22 cellular contexts compared by ENCODE assay signal in genomic region chr4:57499786-57500185, GRCh38.
DNase-seq lines count a peak whose midpoint lies in the region; ATAC-seq and TF ChIP-seq lines count a peak whose summit lies in the region.
"Had no signal": no experiment of that assay in that cellular context is flagged by ENCODE, and none has a peak within 500 bp of the region (broad histone marks: within the 10 kb centered on the region; RNA-seq: fewer than 3 reads in every experiment).

No MANE protein-coding gene starts in this region.

- H3K4me1 Mint-ChIP-seq in MCF 10A (ENCODE audit: insufficient read depth, unreplicated experiment) (peaks cover 11% of the 10 kb centered on the region), chondrocyte (ENCODE audit: low read depth) (peaks cover 12% of the 10 kb centered on the region)
- no peaks in the 10 kb centered on the region for H3K4me1 Mint-ChIP-seq in stimulated activated memory B cell treated with anti-CD40 and anti-IgM and Interleukin-4, amounts not matched to agents 10 μg/mL and 1 μg/mL and 100 μg/mL, for 72 hours
- H3K4me1 Mint-ChIP-seq: CD4-positive, alpha-beta memory T cell had no signal

- ATAC-seq in stimulated activated memory B cell treated with anti-CD40 and anti-IgM and Interleukin-4, amounts not matched to agents 10 μg/mL and 1 μg/mL and 100 μg/mL, for 72 hours, result peak; percentile 50
- ATAC-seq in GM21576 (IDR thresholded peaks at IDR 0.05; ENCODE audit: unreplicated experiment), result no peak
- ATAC-seq: heart left ventricle, left colon had no signal

- BruUV-seq in MCF 10A (replicated peaks; lab: Mats Ljungman, UMichigan), result no TSS peak
- no TSS peak for BruUV-seq in mammary epithelial cell (replicated peaks; lab: Mats Ljungman, UMichigan)

- H3K36me3 Mint-ChIP-seq in MCF 10A (ENCODE audit: insufficient read depth, unreplicated experiment) (no peaks in the 10 kb centered on the region), chondrocyte (ENCODE audit: low read depth) (no peaks in the 10 kb centered on the region)
- H3K36me3 Mint-ChIP-seq in stimulated activated memory B cell treated with anti-CD40 and anti-IgM and Interleukin-4, amounts not matched to agents 10 μg/mL and 1 μg/mL and 100 μg/mL, for 72 hours, result no peaks in the 10 kb centered on the region
- H3K36me3 Mint-ChIP-seq: CD4-positive, alpha-beta memory T cell had no signal

- H3K9ac ChIP-seq in mammary epithelial cell (ENCODE audit: insufficient read depth, low read length), result no peak overlapping the region
- H3K9ac ChIP-seq: parathyroid adenoma had no signal

- in situ Hi-C loops in mammary epithelial cell (cut with MboI; ENCODE audit: low sequenced_read_pairs in 2 of 2), result no loop called here

- WGBS in mammary epithelial cell (ENCODE audit: low coverage, missing lambda C conversion rate), result 91% methylated on average over 5 of the region's 6 CpGs

- no peak for TF ChIP-seq POLR2A in breast epithelium (IDR thresholded peaks at IDR 0.05)

- CTCF ChIA-PET in MCF 10A (lab: Yijun Ruan, JAX), result interaction anchor here (0.6 to 1.6 kb wide), 3 partner anchors 40 to 270 kb away, joined by 3 to 6 read pairs (median 4); no protein-coding TSS in a partner anchor
- CTCF ChIA-PET in mammary epithelial cell (lab: Charles Lee; ENCODE audit: low non-redundant PET), result no interaction called here

- H4K20me1 ChIP-seq in mammary epithelial cell (ENCODE audit: insufficient read depth, low read length), result no peaks in the 10 kb centered on the region

- no peak overlapping the region for H2AFZ ChIP-seq in mammary epithelial cell (ENCODE audit: low read depth, low read length)
- H2AFZ ChIP-seq: parathyroid adenoma had no signal

- intact Hi-C loops in MCF 10A (cut with micrococcal nuclease) (loop anchor here (5.0 kb wide), 1 partner anchor 337 kb away; no protein-coding TSS in a partner anchor), breast epithelium (cut with DNase I; ENCODE audit: low total_unique reads) (no loop called here), mammary epithelial cell (cut with micrococcal nuclease) (no loop called here)

- H3K27ac Mint-ChIP-seq in MCF 10A (ENCODE audit: low read depth, unreplicated experiment) (peak overlapping the region; percentile 17), chondrocyte (ENCODE audit: unreplicated experiment) (no peak overlapping the region)
- H3K27ac Mint-ChIP-seq in stimulated activated memory B cell treated with anti-CD40 and anti-IgM and Interleukin-4, amounts not matched to agents 10 μg/mL and 1 μg/mL and 100 μg/mL, for 72 hours, result no peak overlapping the region
- H3K27ac Mint-ChIP-seq: CD4-positive, alpha-beta memory T cell; dendritic cell treated with granulocyte-macrophage colony-stimulating factor and Interleukin-4, amounts not matched to agents 40 ng/mL and 50 ng/mL, for 4 days had no signal

- dilution Hi-C loops in mammary epithelial cell (cut with HindIII; ENCODE audit: low sequenced_read_pairs), result no loop called here

- H3K4me1 ChIP-seq in breast epithelium (no peaks in the 10 kb centered on the region), mammary epithelial cell (ENCODE audit: insufficient read depth, low read length) (no peaks in the 10 kb centered on the region)
- H3K4me1 ChIP-seq: ascending aorta, parathyroid adenoma, upper lobe of left lung had no signal

- no peaks in the 10 kb centered on the region for H3K27me3 Mint-ChIP-seq in MCF 10A (ENCODE audit: insufficient read depth, unreplicated experiment)
- no peaks in the 10 kb centered on the region for H3K27me3 Mint-ChIP-seq in stimulated activated memory B cell treated with anti-CD40 and anti-IgM and Interleukin-4, amounts not matched to agents 10 μg/mL and 1 μg/mL and 100 μg/mL, for 72 hours
- H3K27me3 Mint-ChIP-seq in chondrocyte (ENCODE audit: low read depth), result peaks cover 20% of the 10 kb centered on the region
- H3K27me3 Mint-ChIP-seq: CD4-positive, alpha-beta memory T cell; dendritic cell treated with granulocyte-macrophage colony-stimulating factor and Interleukin-4, amounts not matched to agents 40 ng/mL and 50 ng/mL, for 4 days had no signal

- no peak overlapping the region for H3K4me3 Mint-ChIP-seq in MCF 10A (ENCODE audit: unreplicated experiment)
- H3K4me3 Mint-ChIP-seq in stimulated activated memory B cell treated with anti-CD40 and anti-IgM and Interleukin-4, amounts not matched to agents 10 μg/mL and 1 μg/mL and 100 μg/mL, for 72 hours, result no peak overlapping the region
- no peak overlapping the region for H3K4me3 Mint-ChIP-seq in chondrocyte (ENCODE audit: unreplicated experiment)
- H3K4me3 Mint-ChIP-seq: CD4-positive, alpha-beta memory T cell; dendritic cell treated with granulocyte-macrophage colony-stimulating factor and Interleukin-4, amounts not matched to agents 40 ng/mL and 50 ng/mL, for 4 days had no signal

- H3K79me2 ChIP-seq in mammary epithelial cell (ENCODE audit: insufficient read depth, low read length), result no peaks in the 10 kb centered on the region
- H3K79me2 ChIP-seq: parathyroid adenoma had no signal

- H3K9me3 Mint-ChIP-seq in MCF 10A (ENCODE audit: unreplicated experiment) (no peaks in the 10 kb centered on the region), chondrocyte (ENCODE audit: low read depth) (no peaks in the 10 kb centered on the region)
- H3K9me3 Mint-ChIP-seq in stimulated activated memory B cell treated with anti-CD40 and anti-IgM and Interleukin-4, amounts not matched to agents 10 μg/mL and 1 μg/mL and 100 μg/mL, for 72 hours, result no peaks in the 10 kb centered on the region
- H3K9me3 Mint-ChIP-seq: dendritic cell treated with granulocyte-macrophage colony-stimulating factor and Interleukin-4, amounts not matched to agents 40 ng/mL and 50 ng/mL, for 4 days had no signal

- H3K4me3 ChIP-seq in breast epithelium, result no peak overlapping the region
- H3K4me3 ChIP-seq in mammary epithelial cell (replicated peaks in 1 of 3; ENCODE audit: insufficient read depth in 1 of 3, low read depth in 2 of 3, low read length in 3 of 3), result no peak overlapping the region
- H3K4me3 ChIP-seq: ascending aorta, esophagus muscularis mucosa, heart left ventricle, upper lobe of left lung had no signal

- peak; percentile 97 for DNase-seq in MCF 10A (ENCODE audit: unreplicated experiment)
- DNase-seq in breast epithelium (ENCODE audit: low spot score in 2 of 2), result no peak
- peak; percentile 27 for DNase-seq in OCI-M1 (lab: John Stamatoyannopoulos, UW)
- DNase-seq in mammary epithelial cell, result peak; percentile 4
- no peak for DNase-seq in NCI-H446 (lab: John Stamatoyannopoulos, UW)
- DNase-seq in chondrocyte (ENCODE audit: low spot score), result no peak
- DNase-seq: activated CD4-positive, CD25-positive, alpha-beta regulatory T cell; activated gamma-delta T cell; CD4-positive, alpha-beta memory T cell; heart left ventricle; KBM-7; left colon; NCI-H1417 treated with DMSO at 0.1 percent for 48 hours; stimulated activated naive CD4-positive, alpha-beta T cell treated with Interleukin-2 at 50 U/mL for 16 hours; SW 1271; upper lobe of left lung had no signal

- no peaks in the 10 kb centered on the region for H3K27me3 ChIP-seq in breast epithelium
- H3K27me3 ChIP-seq in mammary epithelial cell (ENCODE audit: insufficient read depth, low read length), result peaks cover 1% of the 10 kb centered on the region
- H3K27me3 ChIP-seq: ascending aorta, esophagus muscularis mucosa, heart left ventricle, upper lobe of left lung had no signal

- no peak for TF ChIP-seq CTCF in MCF 10A (IDR thresholded peaks at IDR 0.05; ENCODE audit: unreplicated experiment)
- TF ChIP-seq CTCF in breast epithelium (IDR thresholded peaks at IDR 0.05), result no peak
- no peak for TF ChIP-seq CTCF in mammary epithelial cell (conservative IDR thresholded peaks at IDR 0.05 in 1 of 2, IDR thresholded peaks at IDR 0.05 in 1 of 2; ENCODE audit: extremely low read depth in 1 of 2, insufficient read depth in 1 of 2, low read depth in 1 of 2, low read length in 2 of 2)
- no peak for TF ChIP-seq CTCF in chondrocyte (IDR thresholded peaks at IDR 0.05)

- H3K4me2 ChIP-seq in mammary epithelial cell (ENCODE audit: insufficient read depth, low read depth, low read length), result no peak overlapping the region

- no peaks in the 10 kb centered on the region for H3K36me3 ChIP-seq in breast epithelium
- H3K36me3 ChIP-seq in mammary epithelial cell (ENCODE audit: insufficient read depth, low read length), result no peaks in the 10 kb centered on the region
- H3K36me3 ChIP-seq: ascending aorta, esophagus muscularis mucosa, heart left ventricle, upper lobe of left lung had no signal

- POLR2A ChIA-PET in MCF 10A (lab: Yijun Ruan, JAX), result interaction anchor here (0.9 kb wide), 1 partner anchor 16 kb away, joined by 3 read pairs; no protein-coding TSS in a partner anchor

- H3K27ac ChIP-seq in breast epithelium (no peak overlapping the region), mammary epithelial cell (ENCODE audit: insufficient read depth, low read depth, low read length) (no peak overlapping the region)
- H3K27ac ChIP-seq: ascending aorta, esophagus muscularis mucosa, heart left ventricle, parathyroid adenoma, upper lobe of left lung had no signal

- H3K9me3 ChIP-seq in breast epithelium (no peaks in the 10 kb centered on the region), mammary epithelial cell (replicated peaks; ENCODE audit: insufficient read depth, low read length) (no peaks in the 10 kb centered on the region)
- H3K9me3 ChIP-seq: ascending aorta, esophagus muscularis mucosa, heart left ventricle, upper lobe of left lung had no signal

Comparison
In these comparisons a context has a peak if more than half of its experiments do, and no peak if none do; other contexts are left out.
1. DNase-seq: peak in MCF 10A (single experiment), OCI-M1 (single experiment) and mammary epithelial cell (single experiment); none in breast epithelium (0 of 2), NCI-H446 (0 of 2) and chondrocyte (single experiment).